ENCODE assay signal across 34 cellular contexts in the genomic region with DNA sequence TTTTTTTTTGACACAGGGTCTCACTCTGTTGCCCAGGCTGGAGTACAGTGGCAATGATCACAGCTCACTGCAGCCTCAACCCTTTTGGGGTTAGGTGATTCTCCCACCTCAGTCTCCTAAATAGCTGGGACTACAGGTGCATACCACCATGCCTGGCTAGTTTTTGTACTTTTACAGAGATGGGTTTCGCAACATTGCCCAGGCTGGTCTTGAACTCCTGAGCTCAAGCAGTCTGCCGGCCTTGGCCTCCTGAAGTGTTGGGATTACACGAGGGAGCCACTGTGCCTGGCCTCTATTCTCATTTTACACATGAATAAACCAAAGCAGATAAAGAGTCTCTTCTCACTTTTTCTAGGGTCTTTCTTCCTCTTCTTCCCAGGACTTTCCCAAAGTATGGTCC. TPM values are rescaled to one million over a fixed set of nuclear protein-coding genes. Genes with fewer than 3 reads are reported as not detected.
"Had no signal": no experiment of that assay in that cellular context is flagged by ENCODE, and none has a peak within 500 bp of the region (broad histone marks: within the 10 kb centered on the region; RNA-seq: fewer than 3 reads in every experiment).

No MANE protein-coding gene starts in this region.

- DNase-seq: cortex of kidney; effector CD8-positive, alpha-beta T cell; effector memory CD8-positive, alpha-beta T cell; endodermal cell; erythroblast; esophagus squamous epithelium; foreskin fibroblast; foreskin melanocyte; gastrocnemius medialis; glutamatergic neuron; head of caudate nucleus; heart right ventricle; hippocampal formation; left cardiac atrium; left lung; left ventricle myocardium superior; lower lobe of right lung; mesenchymal stem cell; mucosa of descending colon; naive B cell; naive thymus-derived CD8-positive, alpha-beta T cell had no signal

- H3K4me3 ChIP-seq: esophagus squamous epithelium, gastrocnemius medialis, heart right ventricle, left lung, lower lobe of right lung, mucosa of descending colon had no signal

- ATAC-seq: effector memory CD8-positive, alpha-beta T cell; esophagus mucosa; gastrocnemius medialis; heart right ventricle; left cardiac atrium; left lung; left ventricle myocardium superior; lower lobe of right lung; mucosa of descending colon; naive thymus-derived CD8-positive, alpha-beta T cell had no signal

- H3K27me3 ChIP-seq: esophagus squamous epithelium, gastrocnemius medialis, heart right ventricle, left lung had no signal

- H3K9me3 ChIP-seq: esophagus squamous epithelium, gastrocnemius medialis, heart right ventricle, left lung, lower lobe of right lung, mucosa of descending colon had no signal

- H3K27ac ChIP-seq: epithelial cell of prostate, esophagus squamous epithelium, gastrocnemius medialis, heart right ventricle, left lung, lower lobe of right lung had no signal

- FAIRE-seq: endometrium, islet of Langerhans, keratinocyte had no signal

- H3K36me3 ChIP-seq: esophagus squamous epithelium, gastrocnemius medialis, heart right ventricle, left lung, lower lobe of right lung had no signal

RNA-seq across cellular contexts. Expression of gene TOMM20L, which starts 3.2 kb away (rescaled TPM):
- total RNA-seq: dermis microvascular lymphatic vessel endothelial cell; endodermal cell; esophagus mucosa; esophagus squamous epithelium; gastrocnemius medialis; glomerular endothelial cell; heart right ventricle; kidney epithelial cell; left cardiac atrium; left lung; left ventricle myocardium superior; lower leg skin; lower lobe of right lung; lung microvascular endothelial cell; mesenteric fat pad; mesothelial cell of epicardium; myocyte; naive thymus-derived CD8-positive, alpha-beta T cell had no signal
- polyA plus RNA-seq: heart right ventricle; keratinocyte; naive thymus-derived CD8-positive, alpha-beta T cell had no signal
